1 cellular context compared by ENCODE assay signal in the genomic region with DNA sequence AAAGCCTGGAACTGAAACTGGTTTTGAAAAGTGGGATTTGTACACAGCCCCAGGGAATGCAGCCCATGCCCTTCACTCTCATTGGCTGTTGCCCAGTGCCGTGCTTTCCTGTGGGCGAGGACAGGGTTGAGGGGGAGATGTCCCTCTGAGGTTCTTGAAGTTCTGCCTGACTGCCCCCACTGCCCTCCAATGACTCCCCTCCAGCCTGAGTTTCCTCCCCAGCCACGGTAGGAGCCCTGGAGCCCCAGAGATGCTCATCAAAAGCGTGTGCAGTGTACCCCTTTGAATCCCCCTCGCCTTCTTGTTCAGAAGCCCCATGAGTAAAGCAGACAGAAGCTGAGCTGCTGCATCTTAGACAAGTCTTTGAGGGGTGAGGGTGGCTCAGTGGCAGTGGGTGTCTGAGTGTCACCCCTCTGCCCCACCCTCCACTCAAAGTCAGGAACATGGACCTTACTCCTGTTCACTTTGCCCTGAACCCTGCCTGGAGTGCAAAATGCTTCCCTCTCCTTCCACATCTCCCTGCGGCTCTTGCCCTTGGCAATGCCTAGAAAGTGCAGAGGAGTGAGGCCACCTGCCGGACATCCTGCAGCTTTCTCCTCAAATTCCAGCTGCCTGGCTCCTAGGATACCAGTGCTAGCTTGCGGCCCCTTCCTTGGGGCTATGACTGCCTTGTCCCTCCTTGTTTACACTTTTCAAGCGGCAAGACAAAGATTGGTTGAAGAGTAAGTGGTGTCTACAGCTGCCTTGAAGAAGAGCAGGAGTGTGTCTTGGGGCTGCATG.
TF ChIP-seq lines count a peak whose summit lies in the region.

No MANE protein-coding gene starts in this region.

TF ChIP-seq in HepG2, 621 proteins besides CTCF, POLR2A, EP300 and RAD21:
- TF ChIP-seq, protein P1, sequence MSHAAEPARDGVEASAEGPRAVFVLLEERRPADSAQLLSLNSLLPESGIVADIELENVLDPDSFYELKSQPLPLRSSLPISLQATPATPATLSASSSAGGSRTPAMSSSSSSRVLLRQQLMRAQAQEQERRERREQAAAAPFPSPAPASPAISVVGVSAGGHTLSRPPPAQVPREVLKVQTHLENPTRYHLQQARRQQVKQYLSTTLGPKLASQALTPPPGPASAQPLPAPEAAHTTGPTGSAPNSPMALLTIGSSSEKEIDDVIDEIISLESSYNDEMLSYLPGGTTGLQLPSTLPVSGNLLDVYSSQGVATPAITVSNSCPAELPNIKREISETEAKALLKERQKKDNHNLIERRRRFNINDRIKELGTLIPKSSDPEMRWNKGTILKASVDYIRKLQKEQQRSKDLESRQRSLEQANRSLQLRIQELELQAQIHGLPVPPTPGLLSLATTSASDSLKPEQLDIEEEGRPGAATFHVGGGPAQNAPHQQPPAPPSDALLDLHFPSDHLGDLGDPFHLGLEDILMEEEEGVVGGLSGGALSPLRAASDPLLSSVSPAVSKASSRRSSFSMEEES (CRISPR knock-in tag; IDR thresholded peaks at IDR 0.05) = no peak
- TF ChIP-seq ZSCAN9 (CRISPR knock-in tag; IDR thresholded peaks at IDR 0.05; ENCODE audit: borderline replicate concordance) (no peak), PAX8 (CRISPR knock-in tag; IDR thresholded peaks at IDR 0.05; ENCODE audit: borderline replicate concordance) (no peak), NR3C1 (CRISPR knock-in tag; IDR thresholded peaks at IDR 0.05) (no peak), MAFK (conservative IDR thresholded peaks at IDR 0.05 in 1 of 2, IDR thresholded peaks at IDR 0.05 in 1 of 2; ENCODE audit: low read length in 2 of 2) (no peak), MTA3 (CRISPR knock-in tag; IDR thresholded peaks at IDR 0.05) (no peak), GLI4 (CRISPR knock-in tag; IDR thresholded peaks at IDR 0.05; ENCODE audit: borderline replicate concordance) (no peak), ZNF207 (IDR thresholded peaks at IDR 0.05; ENCODE audit: borderline replicate concordance) (no peak), ZNF274 (CRISPR knock-in tag; IDR thresholded peaks at IDR 0.05) (no peak), TRAFD1 (CRISPR knock-in tag; IDR thresholded peaks at IDR 0.05; ENCODE audit: borderline replicate concordance) (no peak), ZNF234 (CRISPR knock-in tag; conservative IDR thresholded peaks at IDR 0.05) (no peak), ZNF580 (CRISPR knock-in tag; IDR thresholded peaks at IDR 0.05; ENCODE audit: borderline replicate concordance, low read depth) (no peak), ZNF782 (CRISPR knock-in tag; IDR thresholded peaks at IDR 0.05; ENCODE audit: borderline replicate concordance) (no peak), ZNF841 (CRISPR knock-in tag; IDR thresholded peaks at IDR 0.05; ENCODE audit: borderline replicate concordance) (no peak), BCL3 (CRISPR knock-in tag; IDR thresholded peaks at IDR 0.05) (no peak), ZGPAT (CRISPR knock-in tag; IDR thresholded peaks at IDR 0.05) (no peak), E2F1 (CRISPR knock-in tag; IDR thresholded peaks at IDR 0.05) (no peak)
- TF ChIP-seq, protein P2, sequence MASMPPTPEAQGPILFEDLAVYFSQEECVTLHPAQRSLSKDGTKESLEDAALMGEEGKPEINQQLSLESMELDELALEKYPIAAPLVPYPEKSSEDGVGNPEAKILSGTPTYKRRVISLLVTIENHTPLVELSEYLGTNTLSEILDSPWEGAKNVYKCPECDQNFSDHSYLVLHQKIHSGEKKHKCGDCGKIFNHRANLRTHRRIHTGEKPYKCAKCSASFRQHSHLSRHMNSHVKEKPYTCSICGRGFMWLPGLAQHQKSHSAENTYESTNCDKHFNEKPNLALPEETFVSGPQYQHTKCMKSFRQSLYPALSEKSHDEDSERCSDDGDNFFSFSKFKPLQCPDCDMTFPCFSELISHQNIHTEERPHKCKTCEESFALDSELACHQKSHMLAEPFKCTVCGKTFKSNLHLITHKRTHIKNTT (CRISPR knock-in tag; IDR thresholded peaks at IDR 0.05) = no peak
